Comparison of ENCODE assay signal across 8 cellular contexts in genomic region chr11:5380740-5381342, GRCh38. TPM values are rescaled to one million over a fixed set of nuclear protein-coding genes. Genes with fewer than 3 reads are reported as not detected.
DNase-seq lines count a peak whose midpoint lies in the region; ATAC-seq, FAIRE-seq and TF ChIP-seq lines count a peak whose summit lies in the region.

No MANE protein-coding gene starts in this region.

- H3K4me1 Mint-ChIP-seq in endothelial cell (ENCODE audit: unreplicated experiment) = no peaks in the 10 kb centered on the region

- H3K27me3 ChIP-seq in SU-DHL-6 (ENCODE audit: low read length) = no peaks in the 10 kb centered on the region

- no peaks in the 10 kb centered on the region for H3K4me1 ChIP-seq in mucosa of descending colon (ENCODE audit: low read depth)

- H3K9ac ChIP-seq in SU-DHL-6 (ENCODE audit: low read length) = no peak overlapping the region

- no peaks in the 10 kb centered on the region for H3F3A ChIP-seq in SU-DHL-6 (ENCODE audit: insufficient read depth)

- no peak for TF ChIP-seq POLR2A in H54 (IDR thresholded peaks at IDR 0.05; ENCODE audit: low read depth, low read length)

- peak; percentile 2 for DNase-seq in activated naive CD4-positive, alpha-beta T cell treated with Interleukin-2 at 50 U/mL for 16 hours
- DNase-seq in activated naive CD4-positive, alpha-beta T cell (lab: John Stamatoyannopoulos, UW) = no peak
- DNase-seq in H54 (ENCODE audit: insufficient read length, low spot score) (peak; percentile 35), LHCN-M2 (ENCODE audit: low read depth) (peak; percentile 59), endothelial cell (ENCODE audit: low spot score) (peak; percentile 71), mucosa of descending colon (peak in 2 of 3 donors; percentile 24 to 40), cerebellar nuclear complex (lab: John Stamatoyannopoulos, UW) (no peak)

- H3K4me3 ChIP-seq in SU-DHL-6 (ENCODE audit: insufficient read depth, low read length, poor library complexity, severe bottlenecking) (no peak overlapping the region), mucosa of descending colon (no peak overlapping the region)

- intact Hi-C loops in mucosa of descending colon (cut with DNase I, micrococcal nuclease) = loop anchor here in 1 of 2 donors (10.0 kb wide), 1 partner anchor 256 kb away; no protein-coding TSS in a partner anchor

- H3K36me3 ChIP-seq in SU-DHL-6 (ENCODE audit: low read length) (no peaks in the 10 kb centered on the region), mucosa of descending colon (ENCODE audit: low read depth) (no peaks in the 10 kb centered on the region)

- peak; percentile 98 for FAIRE-seq in H54 (lab: Jason Lieb, UNC)

- H3K27me3 Mint-ChIP-seq in endothelial cell (ENCODE audit: unreplicated experiment) = no peaks in the 10 kb centered on the region

- H3K79me2 ChIP-seq in SU-DHL-6 (ENCODE audit: insufficient read depth, low read length) = no peaks in the 10 kb centered on the region

- H3K36me3 Mint-ChIP-seq in endothelial cell (ENCODE audit: low read depth, unreplicated experiment) = no peaks in the 10 kb centered on the region

- TF ChIP-seq CTCF in SU-DHL-6 (IDR thresholded peaks at IDR 0.05; ENCODE audit: insufficient read depth, low read length, poor library complexity, severe bottlenecking) (peak; percentile 78), endothelial cell (IDR thresholded peaks at IDR 0.05; ENCODE audit: unreplicated experiment) (peak; percentile 88), mucosa of descending colon (IDR thresholded peaks at IDR 0.05) (peak; percentile 38)

- no peaks in the 10 kb centered on the region for H3K9me2 ChIP-seq in SU-DHL-6 (replicated peaks; ENCODE audit: insufficient read depth, low read length)

- H3K9me3 ChIP-seq in SU-DHL-6 (ENCODE audit: insufficient read depth, low read length) (no peaks in the 10 kb centered on the region), mucosa of descending colon (no peaks in the 10 kb centered on the region)

- H3K27ac ChIP-seq in SU-DHL-6 (ENCODE audit: low read depth, low read length) = no peak overlapping the region

- no peaks in the 10 kb centered on the region for H4K20me1 ChIP-seq in SU-DHL-6 (ENCODE audit: low read depth, low read length)

- no peak overlapping the region for H2AFZ ChIP-seq in SU-DHL-6 (ENCODE audit: low read depth, low read length, severe bottlenecking)

- no peaks in the 10 kb centered on the region for H3K9me3 Mint-ChIP-seq in endothelial cell (ENCODE audit: unreplicated experiment)

- H3K4me3 Mint-ChIP-seq in endothelial cell (ENCODE audit: unreplicated experiment) = no peak overlapping the region

- H3K27ac Mint-ChIP-seq in endothelial cell (ENCODE audit: unreplicated experiment) = no peak overlapping the region

- no peak overlapping the region for H3K4me2 ChIP-seq in SU-DHL-6 (ENCODE audit: low read depth, low read length, poor library complexity, severe bottlenecking)

- ATAC-seq in mucosa of descending colon = peak; percentile 58

RNA-seq across cellular contexts. Expression of gene OR51M1, which starts 2.8 kb away (rescaled TPM):
- total RNA-seq in LHCN-M2 (2014; rRNA removed) = not detected in 2 replicates
- polyA plus RNA-seq in LHCN-M2 (2012) = not detected
- total RNA-seq in endothelial cell (ENCODE audit: unreplicated experiment) = not detected
- total RNA-seq in mucosa of descending colon = not detected

RNA-seq across cellular contexts. Expression of gene OR51B6, which starts 29.5 kb away (rescaled TPM):
- total RNA-seq in LHCN-M2 (2014; rRNA removed) (not detected in 2 replicates), endothelial cell (ENCODE audit: unreplicated experiment) (not detected), mucosa of descending colon (not detected)
- not detected for polyA plus RNA-seq in LHCN-M2 (2012)

RNA-seq across cellular contexts. Expression of gene OR51B5, which starts 37.5 kb away (rescaled TPM):
- not detected in 2 replicates for total RNA-seq in LHCN-M2 (2014; rRNA removed)
- not detected for polyA plus RNA-seq in LHCN-M2 (2012)
- total RNA-seq in endothelial cell (ENCODE audit: unreplicated experiment) = 0.82 TPM
- not detected for total RNA-seq in mucosa of descending colon

RNA-seq across cellular contexts. Expression of gene OR51Q1, which starts 41.1 kb away (rescaled TPM):
- not detected in 2 replicates for total RNA-seq in LHCN-M2 (2014; rRNA removed)
- polyA plus RNA-seq in LHCN-M2 (2012) = not detected
- total RNA-seq in endothelial cell (ENCODE audit: unreplicated experiment) = not detected
- total RNA-seq in mucosa of descending colon = not detected

RNA-seq across cellular contexts. Expression of gene OR51B2, which starts 56.7 kb away (rescaled TPM):
- total RNA-seq in LHCN-M2 (2014; rRNA removed) (not detected in 2 replicates), endothelial cell (ENCODE audit: unreplicated experiment) (not detected), mucosa of descending colon (not detected)
- polyA plus RNA-seq in LHCN-M2 (2012) = not detected

Comparison
In these comparisons a context has a peak if more than half of its experiments do, and no peak if none do; other contexts are left out.
1. DNase-seq: peak in activated naive CD4-positive, alpha-beta T cell treated with Interleukin-2 at 50 U/mL for 16 hours (single experiment), H54 (single experiment), LHCN-M2 (single experiment), endothelial cell (single experiment) and mucosa of descending colon (2 of 3); none in activated naive CD4-positive, alpha-beta T cell (0 of 4) and cerebellar nuclear complex (0 of 2).
2. CTCF ChIP-seq: peak in every context shown above with its lines; median percentile 88 in endothelial cell; 78 in SU-DHL-6; 38 in mucosa of descending colon.